In genomic region chr9:120383999-120384924, GRCh38 we compare ENCODE assay signal across 13 cellular contexts.
A peak's percentile ranks its signal among the peaks of the same experiment; 100 is the strongest.
DNase-seq lines count a peak whose midpoint lies in the region; ATAC-seq, FAIRE-seq and TF ChIP-seq lines count a peak whose summit lies in the region.
"Had no signal": no experiment of that assay in that cellular context is flagged by ENCODE, and none has a peak within 500 bp of the region (broad histone marks: within the 10 kb centered on the region; RNA-seq: fewer than 3 reads in every experiment).

No MANE protein-coding gene starts in this region.

- TF ChIP-seq CTCF in AG04450 (IDR thresholded peaks at IDR 0.05; ENCODE audit: low read depth, low read length) (no peak), body of pancreas (IDR thresholded peaks at IDR 0.05) (no peak), GM13977 (IDR thresholded peaks at IDR 0.05; ENCODE audit: extremely low read depth, insufficient read depth, missing control alignments) (no peak)

- WGBS in body of pancreas, 2 donors = 50 to 68% methylated on average over 14 to 24 of the region's 24 CpGs

- DNase-seq in AG04450 (ENCODE audit: low read depth, low spot score) (peak; percentile 29), NCI-H1092 (lab: John Stamatoyannopoulos, UW) (peak; percentile 65), body of pancreas (peak; percentile 70 to 91 (median 85)), mesenteric fat pad (ENCODE audit: low spot score) (peak; percentile 83), frontal cortex (ENCODE audit: low spot score in 2 of 2) (no peak), NAMALWA (ENCODE audit: low spot score) (no peak), GM13977 (ENCODE audit: low spot score) (no peak)
- DNase-seq: activated effector memory CD4-positive, alpha-beta T cell treated with anti-CD3 and anti-CD28 coated beads, Interleukin-2, amount 50 U/mL, for 16 hours; H9; NCI-H526 had no signal

- H3K36me3 ChIP-seq in body of pancreas (replicated peaks in 1 of 2; ENCODE audit: insufficient read depth in 1 of 2, low read depth in 2 of 2) = no peaks in the 10 kb centered on the region

- H3K27me3 ChIP-seq in AG04450 (ENCODE audit: control insufficient read depth, insufficient read depth, low read length) (no peaks in the 10 kb centered on the region), body of pancreas (no peaks in the 10 kb centered on the region)

- POLR2A ChIA-PET in AG04450 (lab: Yijun Ruan, JAX) = no interaction called here

- peaks cover 38% of the 10 kb centered on the region for H3K4me1 ChIP-seq in body of pancreas

- no peak overlapping the region for H3K4me3 ChIP-seq in AG04450 (ENCODE audit: low read depth, low read length)
- H3K4me3 ChIP-seq in body of pancreas = no peak overlapping the region
- H3K4me3 ChIP-seq: lung had no signal

- intact Hi-C loops in body of pancreas (cut with DNase I) = no loop called here

- no peak for FAIRE-seq in frontal cortex (lab: Jason Lieb, UNC)
- FAIRE-seq: endometrium had no signal

- in situ Hi-C loops in GM13977 (cut with MboI; ENCODE audit: low pct_unique_long_range_greater_than_20kb, low sequenced_read_pairs, unreplicated experiment) = no loop called here

- H3K9me3 ChIP-seq in AG04450 (ENCODE audit: control insufficient read depth, insufficient read depth, low read length) (peaks cover 7% of the 10 kb centered on the region), body of pancreas (no peaks in the 10 kb centered on the region)

- TF ChIP-seq POLR2A in body of pancreas (IDR thresholded peaks at IDR 0.05) = no peak

- CTCF ChIA-PET in AG04450 (lab: Charles Lee) = interaction anchor here (1.1 kb wide), 1 partner anchor 18 kb away, joined by 3 read pairs; no protein-coding TSS in a partner anchor

- H3K27ac ChIP-seq in AG04450 (ENCODE audit: low read depth, low read length) = peak overlapping the region; percentile 11
- peak overlapping the region in 1 of 4 donors; percentile 56 for H3K27ac ChIP-seq in body of pancreas

- ATAC-seq in body of pancreas = peak; percentile 72
- ATAC-seq in HG02970 (IDR thresholded peaks at IDR 0.05; ENCODE audit: low FRiP score, unreplicated experiment) = no peak

Comparison
In these comparisons a context has a peak if more than half of its experiments do, and no peak if none do; other contexts are left out.
1. DNase-seq: peak in AG04450 (single experiment), NCI-H1092 (single experiment), body of pancreas (4 of 4) and mesenteric fat pad (single experiment); none in frontal cortex (0 of 2), NAMALWA (single experiment) and GM13977 (single experiment).